Comparison of ENCODE assay signal across 20 cellular contexts in the genomic region with DNA sequence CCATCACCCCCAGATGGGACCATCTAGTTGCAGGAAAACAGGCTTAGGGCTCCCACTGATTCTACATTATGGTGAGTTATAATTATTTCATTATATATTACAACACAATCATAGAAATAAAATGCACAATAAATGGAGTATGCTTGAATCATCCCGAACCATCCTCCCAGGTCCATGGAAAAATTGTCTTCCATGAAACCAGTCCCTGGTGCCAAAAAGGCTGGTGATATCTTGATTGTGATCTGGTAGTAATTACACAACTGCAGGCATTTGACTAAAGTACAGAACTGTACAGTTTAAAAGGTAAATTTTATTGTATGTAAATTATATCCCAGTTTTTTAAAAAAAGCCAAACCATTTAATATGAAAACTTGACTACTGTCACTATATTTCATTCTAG. TPM values are rescaled to one million over a fixed set of nuclear protein-coding genes. Genes with fewer than 3 reads are reported as not detected.
"Had no signal": no experiment of that assay in that cellular context is flagged by ENCODE, and none has a peak within 500 bp of the region (broad histone marks: within the 10 kb centered on the region; RNA-seq: fewer than 3 reads in every experiment).

No MANE protein-coding gene starts in this region.

- FAIRE-seq: endothelial cell of umbilical vein had no signal

- ATAC-seq: stimulated activated naive CD8-positive, alpha-beta T cell treated with anti-CD3 and anti-CD28 coated beads, Interleukin-15, Interleukin-2, amounts not matched to agents 100 U/mL and 50 U/mL, for 24 hours had no signal

- H3K27ac ChIP-seq: brain microvascular endothelial cell, VCaP had no signal

- H3K4me1 ChIP-seq: testis had no signal

- H3K4me2 ChIP-seq: smooth muscle cell had no signal

- H3K9me3 ChIP-seq: testis, upper lobe of left lung had no signal

- DNase-seq: activated CD4-positive, alpha-beta T cell treated with anti-CD3 and anti-CD28 coated beads for 1 hour; activated CD4-positive, alpha-beta T cell treated with anti-CD3 and anti-CD28 coated beads, Interleukin-2, amount 50 U/mL, for 4 hours; activated naive CD4-positive, alpha-beta T cell; activated naive CD8-positive, alpha-beta T cell treated with anti-CD3 and anti-CD28 coated beads, Interleukin-2, amount 10 ng/mL, durations not matched to agents 7 days and 5 days; activated T-cell treated with anti-CD3 and anti-CD28 coated beads for 4 hours; brain microvascular endothelial cell; cortex of kidney; effector CD8-positive, alpha-beta T cell; naive B cell; posterior cingulate gyrus; stimulated activated CD4-positive, alpha-beta T cell treated with anti-CD3 and anti-CD28 coated beads, Interleukin-4, amount 100 ng/mL, for 4 hours; stimulated activated CD8-positive, alpha-beta memory T cell treated with anti-CD3 and anti-CD28 coated beads, Interleukin-4, amount 100 ng/mL, for 48 hours; stimulated activated naive CD8-positive, alpha-beta T cell treated with anti-CD3 and anti-CD28 coated beads, Interleukin-15, Interleukin-2, amounts not matched to agents 100 U/mL and 50 U/mL, for 24 hours; T-helper 1 cell; testis; upper lobe of left lung had no signal

- H3K27me3 ChIP-seq: brain microvascular endothelial cell, testis, upper lobe of left lung had no signal

- H3K4me3 ChIP-seq: smooth muscle cell, testis, upper lobe of left lung had no signal

RNA-seq across cellular contexts. Expression of gene MYH11, which starts 24.1 kb away (rescaled TPM):
- total RNA-seq: activated naive CD8-positive, alpha-beta T cell treated with anti-CD3 and anti-CD28 coated beads, Interleukin-2, amount 10 ng/mL, durations not matched to agents 7 days and 5 days; endothelial cell of umbilical vein; lung microvascular endothelial cell; smooth muscle cell had no signal
- polyA plus RNA-seq: endothelial cell of umbilical vein had no signal
